In genomic region chr15:26372712-26373111, GRCh38 we compare ENCODE assay signal across 28 cellular contexts.
"Had no signal": no experiment of that assay in that cellular context is flagged by ENCODE, and none has a peak within 500 bp of the region (broad histone marks: within the 10 kb centered on the region; RNA-seq: fewer than 3 reads in every experiment).

No MANE protein-coding gene starts in this region.

- H2AFZ ChIP-seq: parathyroid adenoma had no signal

- H3K27me3 ChIP-seq: left lung, neutrophil, right atrium auricular region, right lobe of liver, tibial nerve, uterus had no signal

- H3K27me3 Mint-ChIP-seq: natural killer cell treated with Interleukin-12 subunit alpha and Interleukin-12 subunit beta and Interleukin-15 and Interleukin-18, amount 100 ng/mL, for 72 hours; stimulated activated memory B cell treated with anti-CD40 and anti-IgM and Interleukin-4, amounts not matched to agents 10 μg/mL and 1 μg/mL and 100 μg/mL, for 72 hours; stimulated activated naive CD8-positive, alpha-beta T cell treated with anti-CD3 and anti-CD28 coated beads, Interleukin-15, amount 100 ng/mL, for 72 hours had no signal

- H3K4me2 ChIP-seq: smooth muscle cell had no signal

- DNase-seq: hypothalamus; immature natural killer cell; kidney; left colon; left lung; lower lobe of right lung; midbrain; mucosa of descending colon; naive thymus-derived CD4-positive, alpha-beta T cell; occipital lobe; psoas muscle; right lobe of liver; stimulated activated CD4-positive, alpha-beta T cell treated with anti-CD3 and anti-CD28 coated beads, Interleukin-1b, Interleukin-23, amount 100 ng/mL, for 48 hours; stimulated activated CD4-positive, alpha-beta T cell treated with anti-CD3 and anti-CD28 coated beads, Interleukin-2, amount 100 ng/mL, for 48 hours; stimulated activated CD4-positive, alpha-beta T cell treated with anti-CD3 and anti-CD28 coated beads, Interleukin-4, amount 100 ng/mL, for 4 hours; stimulated activated CD8-positive, alpha-beta memory T cell treated with anti-CD3 and anti-CD28 coated beads, Interleukin-4, amount 100 ng/mL, for 48 hours; stimulated activated naive CD4-positive, alpha-beta T cell treated with Interleukin-2 at 50 U/mL for 16 hours; stimulated activated naive CD8-positive, alpha-beta T cell treated with anti-CD3 and anti-CD28 coated beads, Interleukin-15, amount 100 ng/mL, for 72 hours; substantia nigra; uterus had no signal

- H3K4me1 ChIP-seq: left lung, lower lobe of right lung, parathyroid adenoma, psoas muscle, right atrium auricular region, right lobe of liver, tibial nerve, uterus had no signal

- H3K9me3 ChIP-seq: neutrophil, right lobe of liver, uterus had no signal

- H3K79me2 ChIP-seq: parathyroid adenoma had no signal

- H3K27ac ChIP-seq: left lung, lower lobe of right lung, neutrophil, parathyroid adenoma, psoas muscle, right atrium auricular region, right lobe of liver, tibial nerve, uterus had no signal

- H3K9ac ChIP-seq: parathyroid adenoma had no signal

- H3K4me3 ChIP-seq: left lung, lower lobe of right lung, mucosa of descending colon, psoas muscle, right atrium auricular region, right lobe of liver, smooth muscle cell, tibial nerve, uterus had no signal

- H3K4me3 Mint-ChIP-seq: immature natural killer cell; naive thymus-derived CD4-positive, alpha-beta T cell; natural killer cell treated with Interleukin-12 subunit alpha and Interleukin-12 subunit beta and Interleukin-15 and Interleukin-18, amount 100 ng/mL, for 72 hours; stimulated activated memory B cell treated with anti-CD40 and anti-IgM and Interleukin-4, amounts not matched to agents 10 μg/mL and 1 μg/mL and 100 μg/mL, for 72 hours; stimulated activated naive CD8-positive, alpha-beta T cell treated with anti-CD3 and anti-CD28 coated beads, Interleukin-15, amount 100 ng/mL, for 72 hours; type B pancreatic cell had no signal

- H3K27ac Mint-ChIP-seq: immature natural killer cell; naive thymus-derived CD4-positive, alpha-beta T cell; natural killer cell treated with Interleukin-12 subunit alpha and Interleukin-12 subunit beta and Interleukin-15 and Interleukin-18, amount 100 ng/mL, for 72 hours; stimulated activated memory B cell treated with anti-CD40 and anti-IgM and Interleukin-4, amounts not matched to agents 10 μg/mL and 1 μg/mL and 100 μg/mL, for 72 hours; stimulated activated naive CD8-positive, alpha-beta T cell treated with anti-CD3 and anti-CD28 coated beads, Interleukin-15, amount 100 ng/mL, for 72 hours; type B pancreatic cell had no signal

- H3K4me1 Mint-ChIP-seq: immature natural killer cell; naive thymus-derived CD4-positive, alpha-beta T cell; stimulated activated memory B cell treated with anti-CD40 and anti-IgM and Interleukin-4, amounts not matched to agents 10 μg/mL and 1 μg/mL and 100 μg/mL, for 72 hours; stimulated activated naive CD8-positive, alpha-beta T cell treated with anti-CD3 and anti-CD28 coated beads, Interleukin-15, amount 100 ng/mL, for 72 hours had no signal

- H3K36me3 Mint-ChIP-seq: natural killer cell treated with Interleukin-12 subunit alpha and Interleukin-12 subunit beta and Interleukin-15 and Interleukin-18, amount 100 ng/mL, for 72 hours; stimulated activated memory B cell treated with anti-CD40 and anti-IgM and Interleukin-4, amounts not matched to agents 10 μg/mL and 1 μg/mL and 100 μg/mL, for 72 hours; type B pancreatic cell had no signal

- ATAC-seq: left colon; left lung; lower lobe of right lung; mucosa of descending colon; naive thymus-derived CD4-positive, alpha-beta T cell; natural killer cell treated with Interleukin-12 subunit alpha and Interleukin-12 subunit beta and Interleukin-15 and Interleukin-18, amount 100 ng/mL, for 72 hours; psoas muscle; right lobe of liver; stimulated activated memory B cell treated with anti-CD40 and anti-IgM and Interleukin-4, amounts not matched to agents 10 μg/mL and 1 μg/mL and 100 μg/mL, for 72 hours; stimulated activated naive CD8-positive, alpha-beta T cell treated with anti-CD3 and anti-CD28 coated beads, Interleukin-15, amount 100 ng/mL, for 72 hours had no signal

- H3K36me3 ChIP-seq: left lung, lower lobe of right lung, neutrophil, right atrium auricular region, right lobe of liver, tibial nerve, uterus had no signal
